In genomic region chr4:22343606-22344005, GRCh38 we compare ENCODE assay signal across 40 cellular contexts.
"Had no signal": no experiment of that assay in that cellular context is flagged by ENCODE, and none has a peak within 500 bp of the region (broad histone marks: within the 10 kb centered on the region; RNA-seq: fewer than 3 reads in every experiment).

No MANE protein-coding gene starts in this region.

- H3K4me1 Mint-ChIP-seq: activated naive CD4-positive, alpha-beta T cell treated with anti-CD3 and anti-CD28 coated beads, Interleukin-2, amount 10 ng/mL, durations not matched to agents 7 days and 5 days; activated naive CD4-positive, alpha-beta T cell treated with anti-CD3 and anti-CD28 coated beads, Interleukin-2, amount 50 U/mL, for 24 hours; activated naive CD8-positive, alpha-beta T cell treated with anti-CD3 and anti-CD28 coated beads for 36 hours; activated naive CD8-positive, alpha-beta T cell treated with anti-CD3 and anti-CD28 coated beads, Interleukin-2, amount 10 ng/mL, durations not matched to agents 7 days and 5 days; activated naive CD8-positive, alpha-beta T cell treated with anti-CD3 and anti-CD28 coated beads, Interleukin-2, amount 50 U/mL, for 24 hours; activated T-helper 17 cell treated with anti-CD3 and anti-CD28 coated beads, Interleukin-2, amount 50 U/mL, for 72 hours; central memory CD8-positive, alpha-beta T cell had no signal

- H3K4me3 Mint-ChIP-seq: activated naive CD4-positive, alpha-beta T cell treated with anti-CD3 and anti-CD28 coated beads for 36 hours; activated naive CD4-positive, alpha-beta T cell treated with anti-CD3 and anti-CD28 coated beads, Interleukin-2, amount 10 ng/mL, durations not matched to agents 7 days and 5 days; activated naive CD4-positive, alpha-beta T cell treated with anti-CD3 and anti-CD28 coated beads, Interleukin-2, amount 50 U/mL, for 24 hours; activated naive CD8-positive, alpha-beta T cell; activated naive CD8-positive, alpha-beta T cell treated with anti-CD3 and anti-CD28 coated beads for 36 hours; activated naive CD8-positive, alpha-beta T cell treated with anti-CD3 and anti-CD28 coated beads, Interleukin-2, amount 10 ng/mL, durations not matched to agents 7 days and 5 days; activated naive CD8-positive, alpha-beta T cell treated with anti-CD3 and anti-CD28 coated beads, Interleukin-2, amount 50 U/mL, for 24 hours; activated T-cell treated with anti-CD3 and anti-CD28 coated beads, Interleukin-2, amount 50 U/mL, for 24 hours; activated T-cell treated with anti-CD3 and anti-CD28 coated beads, Interleukin-2, amount 50 U/mL, for 4 hours; activated T-cell treated with anti-CD3 and anti-CD28 coated beads, Interleukin-2, amount 50 U/mL, for 72 hours; activated T-helper 1 cell treated with anti-CD3 and anti-CD28 coated beads, Interleukin-12 subunit alpha, Interleukin-12 subunit beta, Interleukin-2, Interleukin-4 antibody, amounts not matched to agents 30 ng/mL and 10 ng/mL and 1 ng/mL, durations not matched to agents 14 hours and 24 hours and 36 hours; activated T-helper 17 cell treated with anti-CD3 and anti-CD28 coated beads, Interleukin-2, amount 50 U/mL, for 72 hours; brain; central memory CD8-positive, alpha-beta T cell had no signal

- H3K27me3 ChIP-seq: adrenal gland, ascending aorta, body of pancreas, brain microvascular endothelial cell, breast epithelium, cardiac muscle cell had no signal

- ATAC-seq: activated naive CD4-positive, alpha-beta T cell treated with anti-CD3 and anti-CD28 coated beads, Interleukin-2, amount 50 U/mL, for 72 hours; activated naive CD8-positive, alpha-beta T cell treated with anti-CD3 and anti-CD28 coated beads, Interleukin-2, amount 50 U/mL, for 24 hours; activated T-cell treated with anti-CD3 and anti-CD28 coated beads, Interleukin-2, amount 50 U/mL, for 4 hours; activated T-cell treated with anti-CD3 and anti-CD28 coated beads, Interleukin-2, amount 50 U/mL, for 72 hours; activated T-helper 17 cell treated with anti-CD3 and anti-CD28 coated beads, Interleukin-2, amount 50 U/mL, for 72 hours; body of pancreas had no signal

- H3K4me3 ChIP-seq: adrenal gland, ascending aorta, body of pancreas, breast epithelium, cardiac muscle cell had no signal

- FAIRE-seq: astrocyte had no signal

- H3K4me1 ChIP-seq: adrenal gland, ascending aorta, body of pancreas, breast epithelium had no signal

- H3K27me3 Mint-ChIP-seq: activated naive CD4-positive, alpha-beta T cell treated with anti-CD3 and anti-CD28 coated beads, Interleukin-2, amount 10 ng/mL, durations not matched to agents 7 days and 5 days; activated naive CD4-positive, alpha-beta T cell treated with anti-CD3 and anti-CD28 coated beads, Interleukin-2, amount 50 U/mL, for 24 hours; activated naive CD8-positive, alpha-beta T cell treated with anti-CD3 and anti-CD28 coated beads for 36 hours; activated naive CD8-positive, alpha-beta T cell treated with anti-CD3 and anti-CD28 coated beads, Interleukin-2, amount 50 U/mL, for 24 hours; activated T-cell treated with anti-CD3 and anti-CD28 coated beads, Interleukin-2, amount 50 U/mL, for 24 hours; activated T-helper 17 cell treated with anti-CD3 and anti-CD28 coated beads, Interleukin-2, amount 50 U/mL, for 72 hours; brain; central memory CD8-positive, alpha-beta T cell had no signal

- DNase-seq: activated effector memory CD4-positive, alpha-beta T cell treated with anti-CD3 and anti-CD28 coated beads, Interleukin-2, amount 50 U/mL, for 16 hours; activated effector memory CD4-positive, alpha-beta T cell treated with Interleukin-2 at 50 U/mL for 16 hours; activated gamma-delta T cell; activated gamma-delta T cell treated with Interleukin-2 at 50 U/mL for 16 hours; activated naive CD4-positive, alpha-beta T cell; activated naive CD4-positive, alpha-beta T cell treated with anti-CD3 and anti-CD28 coated beads for 36 hours; activated naive CD4-positive, alpha-beta T cell treated with anti-CD3 and anti-CD28 coated beads, Interleukin-2, amount 10 ng/mL, durations not matched to agents 7 days and 5 days; activated naive CD4-positive, alpha-beta T cell treated with anti-CD3 and anti-CD28 coated beads, Interleukin-2, amount 50 U/mL, for 16 hours; activated naive CD4-positive, alpha-beta T cell treated with Interleukin-2 at 50 U/mL for 16 hours; activated naive CD8-positive, alpha-beta T cell treated with anti-CD3 and anti-CD28 coated beads for 36 hours; activated naive CD8-positive, alpha-beta T cell treated with anti-CD3 and anti-CD28 coated beads, Interleukin-2, amount 10 ng/mL, durations not matched to agents 7 days and 5 days; activated naive CD8-positive, alpha-beta T cell treated with anti-CD3 and anti-CD28 coated beads, Interleukin-2, amount 50 U/mL, for 24 hours; activated T-cell treated with anti-CD3 and anti-CD28 coated beads for 4 hours; activated T-cell treated with anti-CD3 and anti-CD28 coated beads, Interleukin-2, amount 50 U/mL, for 1 hour; activated T-cell treated with anti-CD3 and anti-CD28 coated beads, Interleukin-2, amount 50 U/mL, for 24 hours; activated T-cell treated with anti-CD3 and anti-CD28 coated beads, Interleukin-2, amount 50 U/mL, for 4 hours; activated T-cell treated with anti-CD3 and anti-CD28 coated beads, Interleukin-2, amount 50 U/mL, for 48 hours; activated T-cell treated with anti-CD3 and anti-CD28 coated beads, Interleukin-2, amount 50 U/mL, for 72 hours; adrenal gland; amniotic stem cell; amygdala; anterior cingulate cortex; aorta; body of pancreas; brain microvascular endothelial cell; caudate nucleus; central memory CD4-positive, alpha-beta T cell; cerebellar nuclear complex had no signal

- H3K9me3 ChIP-seq: adrenal gland, ascending aorta, body of pancreas, breast epithelium had no signal

- H3K36me3 Mint-ChIP-seq: activated naive CD4-positive, alpha-beta T cell treated with anti-CD3 and anti-CD28 coated beads, Interleukin-2, amount 10 ng/mL, durations not matched to agents 7 days and 5 days; activated naive CD4-positive, alpha-beta T cell treated with anti-CD3 and anti-CD28 coated beads, Interleukin-2, amount 50 U/mL, for 24 hours; activated naive CD4-positive, alpha-beta T cell treated with anti-CD3 and anti-CD28 coated beads, Interleukin-2, amount 50 U/mL, for 72 hours; activated naive CD8-positive, alpha-beta T cell; activated naive CD8-positive, alpha-beta T cell treated with anti-CD3 and anti-CD28 coated beads for 36 hours; activated naive CD8-positive, alpha-beta T cell treated with anti-CD3 and anti-CD28 coated beads, Interleukin-2, amount 10 ng/mL, durations not matched to agents 7 days and 5 days; brain had no signal

- H3K9me3 Mint-ChIP-seq: activated naive CD4-positive, alpha-beta T cell treated with anti-CD3 and anti-CD28 coated beads for 36 hours; activated naive CD4-positive, alpha-beta T cell treated with anti-CD3 and anti-CD28 coated beads, Interleukin-2, amount 10 ng/mL, durations not matched to agents 7 days and 5 days; activated naive CD8-positive, alpha-beta T cell treated with anti-CD3 and anti-CD28 coated beads for 36 hours; activated naive CD8-positive, alpha-beta T cell treated with anti-CD3 and anti-CD28 coated beads, Interleukin-2, amount 10 ng/mL, durations not matched to agents 7 days and 5 days; activated naive CD8-positive, alpha-beta T cell treated with anti-CD3 and anti-CD28 coated beads, Interleukin-2, amount 50 U/mL, for 24 hours; activated T-helper 2 cell treated with anti-CD3 and anti-CD28 coated beads, Interferon-gamma antibody, Interleukin-2, Interleukin-4, amounts not matched to agents 10 μg/mL and 5 μg/mL and 100 μg/mL, durations not matched to agents 14 hours and 24 hours and 36 hours had no signal

- H3K27ac ChIP-seq: adrenal gland, ascending aorta, body of pancreas, brain microvascular endothelial cell, breast epithelium, cardiac muscle cell had no signal

- H3K27ac Mint-ChIP-seq: activated naive CD4-positive, alpha-beta T cell treated with anti-CD3 and anti-CD28 coated beads for 36 hours; activated naive CD4-positive, alpha-beta T cell treated with anti-CD3 and anti-CD28 coated beads, Interleukin-2, amount 10 ng/mL, durations not matched to agents 7 days and 5 days; activated naive CD4-positive, alpha-beta T cell treated with anti-CD3 and anti-CD28 coated beads, Interleukin-2, amount 50 U/mL, for 24 hours; activated naive CD4-positive, alpha-beta T cell treated with anti-CD3 and anti-CD28 coated beads, Interleukin-2, amount 50 U/mL, for 72 hours; activated naive CD8-positive, alpha-beta T cell; activated naive CD8-positive, alpha-beta T cell treated with anti-CD3 and anti-CD28 coated beads for 36 hours; activated naive CD8-positive, alpha-beta T cell treated with anti-CD3 and anti-CD28 coated beads, Interleukin-2, amount 10 ng/mL, durations not matched to agents 7 days and 5 days; activated naive CD8-positive, alpha-beta T cell treated with anti-CD3 and anti-CD28 coated beads, Interleukin-2, amount 50 U/mL, for 24 hours; activated T-cell treated with anti-CD3 and anti-CD28 coated beads, Interleukin-2, amount 50 U/mL, for 24 hours; activated T-cell treated with anti-CD3 and anti-CD28 coated beads, Interleukin-2, amount 50 U/mL, for 72 hours; activated T-helper 1 cell treated with anti-CD3 and anti-CD28 coated beads, Interleukin-12 subunit alpha, Interleukin-12 subunit beta, Interleukin-2, Interleukin-4 antibody, amounts not matched to agents 30 ng/mL and 10 ng/mL and 1 ng/mL, durations not matched to agents 14 hours and 24 hours and 36 hours; activated T-helper 17 cell treated with anti-CD3 and anti-CD28 coated beads, Interleukin-2, amount 50 U/mL, for 72 hours; activated T-helper 2 cell treated with anti-CD3 and anti-CD28 coated beads, Interferon-gamma antibody, Interleukin-2, Interleukin-4, amounts not matched to agents 10 μg/mL and 5 μg/mL and 100 μg/mL, durations not matched to agents 14 hours and 24 hours and 36 hours; brain had no signal

- H3K36me3 ChIP-seq: adrenal gland, ascending aorta, brain microvascular endothelial cell, breast epithelium, cardiac muscle cell had no signal
